ENCODE assay signal across 1 cellular context in the genomic region with DNA sequence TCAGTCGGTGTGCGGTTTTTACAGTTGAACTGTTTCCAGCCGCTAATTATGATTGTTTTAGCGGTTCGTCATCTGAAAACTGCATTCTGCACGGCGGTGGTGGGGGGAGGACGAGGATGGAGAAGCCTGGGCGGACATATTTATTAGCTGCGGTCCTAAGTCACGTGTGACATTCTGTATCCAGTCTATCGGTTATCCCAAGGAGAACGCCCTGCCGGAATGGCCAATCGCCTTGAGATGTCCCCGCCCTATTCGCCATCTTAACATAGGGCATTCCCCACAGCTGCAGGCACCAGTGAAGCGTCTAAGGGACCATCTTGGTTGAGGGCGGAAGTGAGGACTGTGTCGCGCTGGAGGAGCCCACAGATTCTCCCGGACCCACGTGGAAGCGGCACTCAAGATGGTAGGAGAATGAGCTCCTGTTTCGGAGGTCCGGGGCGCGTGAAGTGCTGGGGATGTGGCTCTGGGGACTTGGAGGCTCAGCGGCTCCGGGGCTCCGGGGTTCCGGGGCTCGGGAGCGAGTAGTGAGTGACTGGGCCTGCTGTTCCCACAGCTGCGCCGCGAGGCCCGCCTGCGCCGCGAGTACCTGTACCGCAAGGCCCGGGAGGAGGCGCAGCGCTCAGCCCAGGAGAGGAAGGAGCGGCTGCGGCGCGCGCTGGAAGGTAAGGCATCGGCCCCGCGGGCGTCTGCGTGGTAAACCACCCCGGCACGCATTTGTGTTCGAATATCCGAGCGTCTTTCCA.
A peak's percentile ranks its signal among the peaks of the same experiment; 100 is the strongest.
TF ChIP-seq lines count a peak whose summit lies in the region.

IMP4 (plus strand) TSS at position 365 of the 743 bp plus-strand sequence; CDS start at position 401, 36 bp downstream.

TF ChIP-seq in HepG2, 621 proteins besides CTCF, POLR2A, EP300 and RAD21 (continued from another document and continues in another):
- TF ChIP-seq ZNF646 (CRISPR knock-in tag; IDR thresholded peaks at IDR 0.05) (no peak), TFDP1 (CRISPR knock-in tag; IDR thresholded peaks at IDR 0.05; ENCODE audit: borderline replicate concordance) (peak; percentile 60), ZNF75D (CRISPR knock-in tag; IDR thresholded peaks at IDR 0.05; ENCODE audit: borderline replicate concordance) (no peak), EEA1 (CRISPR knock-in tag; IDR thresholded peaks at IDR 0.05; ENCODE audit: borderline replicate concordance) (peak; percentile 35; the same call in 1 of the 2 replicates), ARID5B (CRISPR knock-in tag; IDR thresholded peaks at IDR 0.05) (peak; percentile 54), HMG20B (CRISPR knock-in tag; conservative IDR thresholded peaks at IDR 0.05) (no peak; the same call in 1 of the 2 replicates), ZFY (CRISPR knock-in tag; IDR thresholded peaks at IDR 0.05) (peak; percentile 98), PITX1 (CRISPR knock-in tag; IDR thresholded peaks at IDR 0.05) (no peak; the same call in 1 of the 2 replicates), NRL (CRISPR knock-in tag; IDR thresholded peaks at IDR 0.05; ENCODE audit: borderline replicate concordance) (peak; percentile 93), ZC3H13 (CRISPR knock-in tag; IDR thresholded peaks at IDR 0.05) (peak; percentile 54; the same call in 1 of the 2 replicates), PCBP2 (optimal IDR thresholded peaks at IDR 0.05; ENCODE audit: low read depth, low read length, poor library complexity, severe bottlenecking) (peak; percentile 31), ZNF33A (CRISPR knock-in tag; IDR thresholded peaks at IDR 0.05; ENCODE audit: borderline replicate concordance) (0 out of 2 replicates have a peak, but pooled peaks have one; percentile 92), SMAD9 (CRISPR knock-in tag; IDR thresholded peaks at IDR 0.05) (0 out of 2 replicates have a peak, but pooled peaks have one; percentile 19), U2AF1 (optimal IDR thresholded peaks at IDR 0.05; ENCODE audit: low read depth, low read length) (peak; percentile 15), SIX1 (CRISPR knock-in tag; IDR thresholded peaks at IDR 0.05; ENCODE audit: borderline replicate concordance) (no peak), ZNF317 (CRISPR knock-in tag; IDR thresholded peaks at IDR 0.05) (peak; percentile 88), SOX5 (CRISPR knock-in tag; IDR thresholded peaks at IDR 0.05; ENCODE audit: borderline replicate concordance) (no peak), ZNF784 (CRISPR knock-in tag; IDR thresholded peaks at IDR 0.05; ENCODE audit: borderline replicate concordance) (peak; percentile 83; the same call in 1 of the 2 replicates), RNF2 (conservative IDR thresholded peaks at IDR 0.05; ENCODE audit: low read depth) (peak; percentile 84), ZNF776 (CRISPR knock-in tag; IDR thresholded peaks at IDR 0.05) (no peak; the same call in none of the 2 replicates), ZNF547 (CRISPR knock-in tag; IDR thresholded peaks at IDR 0.05) (0 out of 2 replicates have a peak, but pooled peaks have one; percentile 47), ZNF329 (CRISPR knock-in tag; IDR thresholded peaks at IDR 0.05; ENCODE audit: low read depth) (peak; percentile 67; the same call in 1 of the 2 replicates), GABPA (IDR thresholded peaks at IDR 0.05; ENCODE audit: low read depth, low read length) (peak; percentile 76), GABPA (CRISPR knock-in tag; IDR thresholded peaks at IDR 0.05; ENCODE audit: low read depth) (peak; percentile 93), TBX2 (CRISPR knock-in tag; IDR thresholded peaks at IDR 0.05; ENCODE audit: borderline replicate concordance) (peak; percentile 86), PRMT3 (CRISPR knock-in tag; IDR thresholded peaks at IDR 0.05; ENCODE audit: borderline replicate concordance, low read depth) (no peak; the same call in 1 of the 2 replicates), MXD1 (CRISPR knock-in tag; IDR thresholded peaks at IDR 0.05) (peak; percentile 100), ZNF121 (CRISPR knock-in tag; IDR thresholded peaks at IDR 0.05) (peak; percentile 22; the same call in 1 of the 2 replicates), PHB2 (IDR thresholded peaks at IDR 0.05; ENCODE audit: partially characterized antibody) (no peak), JUND (CRISPR knock-in tag; IDR thresholded peaks at IDR 0.05) (no peak), RAD51 (IDR thresholded peaks at IDR 0.05; ENCODE audit: borderline replicate concordance) (peak; percentile 91), ZFAT (CRISPR knock-in tag; conservative IDR thresholded peaks at IDR 0.05) (no peak), ZNF678 (CRISPR knock-in tag; IDR thresholded peaks at IDR 0.05) (0 out of 2 replicates have a peak, but pooled peaks have one; percentile 42), ZNF253 (CRISPR knock-in tag; IDR thresholded peaks at IDR 0.05; ENCODE audit: borderline replicate concordance) (no peak)
- TF ChIP-seq, protein P1, sequence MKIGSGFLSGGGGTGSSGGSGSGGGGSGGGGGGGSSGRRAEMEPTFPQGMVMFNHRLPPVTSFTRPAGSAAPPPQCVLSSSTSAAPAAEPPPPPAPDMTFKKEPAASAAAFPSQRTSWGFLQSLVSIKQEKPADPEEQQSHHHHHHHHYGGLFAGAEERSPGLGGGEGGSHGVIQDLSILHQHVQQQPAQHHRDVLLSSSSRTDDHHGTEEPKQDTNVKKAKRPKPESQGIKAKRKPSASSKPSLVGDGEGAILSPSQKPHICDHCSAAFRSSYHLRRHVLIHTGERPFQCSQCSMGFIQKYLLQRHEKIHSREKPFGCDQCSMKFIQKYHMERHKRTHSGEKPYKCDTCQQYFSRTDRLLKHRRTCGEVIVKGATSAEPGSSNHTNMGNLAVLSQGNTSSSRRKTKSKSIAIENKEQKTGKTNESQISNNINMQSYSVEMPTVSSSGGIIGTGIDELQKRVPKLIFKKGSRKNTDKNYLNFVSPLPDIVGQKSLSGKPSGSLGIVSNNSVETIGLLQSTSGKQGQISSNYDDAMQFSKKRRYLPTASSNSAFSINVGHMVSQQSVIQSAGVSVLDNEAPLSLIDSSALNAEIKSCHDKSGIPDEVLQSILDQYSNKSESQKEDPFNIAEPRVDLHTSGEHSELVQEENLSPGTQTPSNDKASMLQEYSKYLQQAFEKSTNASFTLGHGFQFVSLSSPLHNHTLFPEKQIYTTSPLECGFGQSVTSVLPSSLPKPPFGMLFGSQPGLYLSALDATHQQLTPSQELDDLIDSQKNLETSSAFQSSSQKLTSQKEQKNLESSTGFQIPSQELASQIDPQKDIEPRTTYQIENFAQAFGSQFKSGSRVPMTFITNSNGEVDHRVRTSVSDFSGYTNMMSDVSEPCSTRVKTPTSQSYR (CRISPR knock-in tag; IDR thresholded peaks at IDR 0.05; ENCODE audit: borderline replicate concordance), result peak; percentile 57; the same call in 1 of the 2 replicates
- TF ChIP-seq, protein P2, sequence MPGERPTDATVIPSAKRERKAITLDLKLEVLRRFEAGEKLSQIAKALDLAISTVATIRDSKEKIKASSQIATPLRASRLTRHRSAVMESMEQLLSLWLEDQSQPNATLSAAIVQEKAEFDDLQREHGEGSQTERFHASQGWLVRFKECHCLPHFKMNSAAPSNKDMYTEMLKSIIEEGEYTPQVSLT (CRISPR knock-in tag; IDR thresholded peaks at IDR 0.05; ENCODE audit: borderline replicate concordance, low read depth), result no peak
- TF ChIP-seq, protein P3, sequence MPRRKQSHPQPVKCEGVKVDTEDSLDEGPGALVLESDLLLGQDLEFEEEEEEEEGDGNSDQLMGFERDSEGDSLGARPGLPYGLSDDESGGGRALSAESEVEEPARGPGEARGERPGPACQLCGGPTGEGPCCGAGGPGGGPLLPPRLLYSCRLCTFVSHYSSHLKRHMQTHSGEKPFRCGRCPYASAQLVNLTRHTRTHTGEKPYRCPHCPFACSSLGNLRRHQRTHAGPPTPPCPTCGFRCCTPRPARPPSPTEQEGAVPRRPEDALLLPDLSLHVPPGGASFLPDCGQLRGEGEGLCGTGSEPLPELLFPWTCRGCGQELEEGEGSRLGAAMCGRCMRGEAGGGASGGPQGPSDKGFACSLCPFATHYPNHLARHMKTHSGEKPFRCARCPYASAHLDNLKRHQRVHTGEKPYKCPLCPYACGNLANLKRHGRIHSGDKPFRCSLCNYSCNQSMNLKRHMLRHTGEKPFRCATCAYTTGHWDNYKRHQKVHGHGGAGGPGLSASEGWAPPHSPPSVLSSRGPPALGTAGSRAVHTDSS (CRISPR knock-in tag; conservative IDR thresholded peaks at IDR 0.05), result no peak
- TF ChIP-seq, protein P4, sequence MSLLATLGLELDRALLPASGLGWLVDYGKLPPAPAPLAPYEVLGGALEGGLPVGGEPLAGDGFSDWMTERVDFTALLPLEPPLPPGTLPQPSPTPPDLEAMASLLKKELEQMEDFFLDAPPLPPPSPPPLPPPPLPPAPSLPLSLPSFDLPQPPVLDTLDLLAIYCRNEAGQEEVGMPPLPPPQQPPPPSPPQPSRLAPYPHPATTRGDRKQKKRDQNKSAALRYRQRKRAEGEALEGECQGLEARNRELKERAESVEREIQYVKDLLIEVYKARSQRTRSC (CRISPR knock-in tag; IDR thresholded peaks at IDR 0.05; ENCODE audit: low read depth), result no peak
